Comparison of ENCODE assay signal across 8 cellular contexts in genomic region chr2:27032495-27033252, GRCh38.
A peak's percentile ranks its signal among the peaks of the same experiment; 100 is the strongest.
DNase-seq lines count a peak whose midpoint lies in the region; ATAC-seq and TF ChIP-seq lines count a peak whose summit lies in the region.

TSS of gene TMEM214 (plus strand) at chr2:27032965. CDS start at chr2:27033016, 51 bp downstream.

- TF ChIP-seq CTCF in choroid plexus epithelial cell (conservative IDR thresholded peaks at IDR 0.05; ENCODE audit: low read depth, low read length) = no peak

- H3K27me3 ChIP-seq in layer of hippocampus (ENCODE audit: control insufficient read depth, insufficient read depth, low read length) = no peaks in the 10 kb centered on the region

- ATAC-seq in GM19023 (IDR thresholded peaks at IDR 0.05; ENCODE audit: unreplicated experiment) (peak; percentile 93), HG03196 (IDR thresholded peaks at IDR 0.05; ENCODE audit: unreplicated experiment) (peak; percentile 91)

- peak; percentile 97 for DNase-seq in AG20443 (ENCODE audit: low spot score)
- peak; percentile 67 to 90 for DNase-seq in NCI-H446 (lab: John Stamatoyannopoulos, UW)
- peak; percentile 70 to 71 for DNase-seq in activated CD4-positive, alpha-beta T cell treated with anti-CD3 and anti-CD28 coated beads for 24 hours (ENCODE audit: low read depth in 2 of 2)
- DNase-seq in choroid plexus epithelial cell (ENCODE audit: low read depth) = peak; percentile 92
- DNase-seq in stimulated activated CD4-positive, alpha-beta T cell treated with anti-CD3 and anti-CD28 coated beads, Interleukin-1b, Interleukin-23, amount 100 ng/mL, for 4 hours (ENCODE audit: low read depth in 2 of 2) = peak; percentile 49 to 76

- H3K27ac ChIP-seq in layer of hippocampus (ENCODE audit: low read depth, low read length) = peak within 1 kb of the TSS; percentile 35

- H3K4me3 ChIP-seq in choroid plexus epithelial cell (ENCODE audit: low read depth, low read length) = peak within 1 kb of the TSS; percentile 98

Comparison
In these comparisons a context has a peak if more than half of its experiments do, and no peak if none do; other contexts are left out.
1. Peak in every context shown above with its lines: DNase-seq, ATAC-seq, H3K4me3 ChIP-seq and H3K27ac ChIP-seq.